8 cellular contexts compared by ENCODE assay signal in genomic region chr22:38398609-38399401, GRCh38. TPM values are rescaled to one million over a fixed set of nuclear protein-coding genes. Genes with fewer than 3 reads are reported as not detected.
DNase-seq lines count a peak whose midpoint lies in the region; ATAC-seq and TF ChIP-seq lines count a peak whose summit lies in the region.

No MANE protein-coding gene starts in this region.

- peak; percentile 78 for DNase-seq in CD14-positive monocyte (ENCODE audit: low spot score)
- DNase-seq in KG1 (lab: John Stamatoyannopoulos, UW): peak; percentile 55
- peak; percentile 80 for DNase-seq in SK-MEL-5 (ENCODE audit: low read depth, low spot score)
- DNase-seq in activated naive CD4-positive, alpha-beta T cell treated with anti-CD3 and anti-CD28 coated beads, Interleukin-2, amount 10 ng/mL, durations not matched to agents 7 days and 5 days: peak; percentile 86
- DNase-seq in head of caudate nucleus: peak; percentile 65 to 93 (median 86)
- peak; percentile 95 for DNase-seq in osteocyte (ENCODE audit: extremely low spot score, unreplicated experiment)
- peak; percentile 32 for DNase-seq in thoracic aorta (ENCODE audit: low spot score)

- ATAC-seq in GM19468 (IDR thresholded peaks at IDR 0.05; ENCODE audit: extremely low read depth, unreplicated experiment): peak; percentile 29
- ATAC-seq in thoracic aorta (ENCODE audit: insufficient number of reproducible peaks, low FRiP score, low read depth): peak; percentile 23

- CTCF ChIA-PET in activated naive CD4-positive, alpha-beta T cell treated with anti-CD3 and anti-CD28 coated beads, Interleukin-2, amount 10 ng/mL, durations not matched to agents 7 days and 5 days (lab: Charles Lee): interaction anchor here (0.6 kb wide), 1 partner anchor 283 kb away, joined by 3 read pairs; the partner anchor contains the start of gene TOMM22

- no peaks in the 10 kb centered on the region for H3K36me3 ChIP-seq in thoracic aorta

- no peaks in the 10 kb centered on the region for H3K9me3 ChIP-seq in thoracic aorta

- peak overlapping the region; percentile 67 to 73 for H3K27ac ChIP-seq in thoracic aorta

- H3K36me3 Mint-ChIP-seq in CD14-positive monocyte (no peaks in the 10 kb centered on the region), osteocyte (ENCODE audit: unreplicated experiment) (no peaks in the 10 kb centered on the region)
- peaks cover 2% of the 10 kb centered on the region for H3K36me3 Mint-ChIP-seq in activated naive CD4-positive, alpha-beta T cell treated with anti-CD3 and anti-CD28 coated beads, Interleukin-2, amount 10 ng/mL, durations not matched to agents 7 days and 5 days

- intact Hi-C loops in CD14-positive monocyte (cut with micrococcal nuclease): no loop called here
- intact Hi-C loops in head of caudate nucleus (cut with DNase I): no loop called here

- TF ChIP-seq CTCF in CD14-positive monocyte (IDR thresholded peaks at IDR 0.05) (no peak), osteocyte (IDR thresholded peaks at IDR 0.05) (peak; percentile 16), thoracic aorta (IDR thresholded peaks at IDR 0.05) (no peak)

- H3K4me3 ChIP-seq in thoracic aorta: peak overlapping the region; percentile 93

- peak overlapping the region; percentile 33 to 91 (median 80) for H3K27ac Mint-ChIP-seq in CD14-positive monocyte
- H3K27ac Mint-ChIP-seq in activated naive CD4-positive, alpha-beta T cell treated with anti-CD3 and anti-CD28 coated beads, Interleukin-2, amount 10 ng/mL, durations not matched to agents 7 days and 5 days: peak overlapping the region; percentile 68
- H3K27ac Mint-ChIP-seq in osteocyte (ENCODE audit: unreplicated experiment): no peak overlapping the region

- H3K27me3 Mint-ChIP-seq in CD14-positive monocyte (ENCODE audit: low read depth in 3 of 3): peaks cover 0 to 2% (median 0%) of the 10 kb centered on the region in 3 donors
- peaks cover 42% of the 10 kb centered on the region for H3K27me3 Mint-ChIP-seq in activated naive CD4-positive, alpha-beta T cell treated with anti-CD3 and anti-CD28 coated beads, Interleukin-2, amount 10 ng/mL, durations not matched to agents 7 days and 5 days
- H3K27me3 Mint-ChIP-seq in osteocyte (ENCODE audit: unreplicated experiment): peaks cover 27% of the 10 kb centered on the region

- peaks cover 0 to 2% (median 0%) of the 10 kb centered on the region in 7 donors for H3K9me3 Mint-ChIP-seq in CD14-positive monocyte
- H3K9me3 Mint-ChIP-seq in activated naive CD4-positive, alpha-beta T cell treated with anti-CD3 and anti-CD28 coated beads, Interleukin-2, amount 10 ng/mL, durations not matched to agents 7 days and 5 days: no peaks in the 10 kb centered on the region
- no peaks in the 10 kb centered on the region for H3K9me3 Mint-ChIP-seq in osteocyte (ENCODE audit: unreplicated experiment)

- H3K27me3 ChIP-seq in thoracic aorta (replicated peaks; ENCODE audit: insufficient read depth): no peaks in the 10 kb centered on the region

- peaks cover 63% of the 10 kb centered on the region for H3K4me1 Mint-ChIP-seq in CD14-positive monocyte
- H3K4me1 Mint-ChIP-seq in activated naive CD4-positive, alpha-beta T cell treated with anti-CD3 and anti-CD28 coated beads, Interleukin-2, amount 10 ng/mL, durations not matched to agents 7 days and 5 days: peaks cover 40% of the 10 kb centered on the region
- peaks cover 33% of the 10 kb centered on the region for H3K4me1 Mint-ChIP-seq in osteocyte (ENCODE audit: unreplicated experiment)

- H3K4me3 Mint-ChIP-seq in CD14-positive monocyte (peak overlapping the region; percentile 82 to 91), osteocyte (ENCODE audit: unreplicated experiment) (peak overlapping the region; percentile 75)
- H3K4me3 Mint-ChIP-seq in activated naive CD4-positive, alpha-beta T cell treated with anti-CD3 and anti-CD28 coated beads, Interleukin-2, amount 10 ng/mL, durations not matched to agents 7 days and 5 days: peak overlapping the region; percentile 83

- H3K4me1 ChIP-seq in thoracic aorta (ENCODE audit: control insufficient read depth in 1 of 2, low read depth in 2 of 2): peaks cover 4 to 23% of the 10 kb centered on the region in 2 donors

- in situ Hi-C loops in SK-MEL-5 (cut with HindIII; ENCODE audit: low pct_unique_long_range_greater_than_20kb, low sequenced_read_pairs): no loop called here

RNA-seq across cellular contexts. Expression of gene KCNJ4, which starts 56.2 kb away (rescaled TPM):
- polyA plus RNA-seq in CD14-positive monocyte: not detected
- total RNA-seq in SK-MEL-5 (2014; rRNA removed; shearing (Covaris generic)): 0.16 and 0.29 TPM in 2 replicates
- polyA plus RNA-seq in SK-MEL-5 (2015; cell fraction: cytosol; rRNA removed): 0.95 and 1.7 TPM in 2 replicates
- polyA plus RNA-seq in SK-MEL-5 (2015; cell fraction: nucleus; rRNA removed): 0.57 and 1.0 TPM in 2 replicates
- total RNA-seq in osteocyte (0.43 and 0.57 TPM in 2 replicates), thoracic aorta (not detected)

Comparison
In these comparisons a context has a peak if more than half of its experiments do, and no peak if none do; other contexts are left out.
1. Peak in every context shown above with its lines: DNase-seq, ATAC-seq, H3K4me3 ChIP-seq and H3K27ac ChIP-seq.
2. DNase-seq: peak in every context shown above with its lines; median percentile 95 in osteocyte; 86 in activated naive CD4-positive, alpha-beta T cell treated with anti-CD3 and anti-CD28 coated beads, Interleukin-2, amount 10 ng/mL, durations not matched to agents 7 days and 5 days; 86 in head of caudate nucleus; 80 in SK-MEL-5; 78 in CD14-positive monocyte; 55 in KG1; 32 in thoracic aorta.